29 cellular contexts compared by ENCODE assay signal in the genomic region with DNA sequence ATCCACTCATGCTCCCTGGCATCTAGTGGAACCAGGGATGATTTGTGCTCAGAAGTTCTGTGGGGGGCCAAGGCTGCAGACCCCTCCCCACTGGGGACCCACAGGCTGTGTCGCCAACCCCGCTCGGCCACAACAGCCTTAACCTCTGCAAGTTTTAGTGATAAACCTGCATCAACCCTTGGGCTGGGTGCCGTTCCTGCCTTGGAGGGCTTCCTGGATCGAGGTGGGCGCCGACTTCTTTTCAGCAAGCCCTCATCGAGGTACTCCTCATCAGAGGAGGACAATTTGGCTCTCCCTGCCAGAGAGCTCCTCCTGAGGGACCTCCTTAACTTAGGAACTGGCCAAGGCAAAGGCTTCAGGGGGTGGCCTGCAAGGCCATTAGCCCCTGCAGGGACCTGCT. TPM values are rescaled to one million over a fixed set of nuclear protein-coding genes. Genes with fewer than 3 reads are reported as not detected.
DNase-seq lines count a peak whose midpoint lies in the region; ATAC-seq, FAIRE-seq and TF ChIP-seq lines count a peak whose summit lies in the region.
"Had no signal": no experiment of that assay in that cellular context is flagged by ENCODE, and none has a peak within 500 bp of the region (broad histone marks: within the 10 kb centered on the region; RNA-seq: fewer than 3 reads in every experiment).

No MANE protein-coding gene starts in this region.

- intact Hi-C loops in HepG2 (cut with micrococcal nuclease; ENCODE audit: unreplicated experiment) = loop anchor here (5.0 kb wide), 2 partner anchors 44 to 146 kb away; no protein-coding TSS in a partner anchor
- intact Hi-C loops in activated T-helper 1 cell treated with anti-CD3 and anti-CD28 coated beads, Interleukin-12 subunit alpha, Interleukin-12 subunit beta, Interleukin-2, Interleukin-4 antibody, amounts not matched to agents 30 ng/mL and 10 ng/mL and 1 ng/mL, durations not matched to agents 14 hours and 24 hours and 36 hours (cut with micrococcal nuclease) = no loop called here

- CTCF ChIA-PET in HepG2 (lab: Yijun Ruan, JAX; ENCODE audit: low intra/inter-chr PET ratio, low total read pairs) = no interaction called here

- no peaks in the 10 kb centered on the region for H3K79me2 ChIP-seq in GM23338 (replicated peaks; ENCODE audit: insufficient read depth)
- H3K79me2 ChIP-seq in HepG2 (ENCODE audit: insufficient read depth, low read length) = no peaks in the 10 kb centered on the region
- no peaks in the 10 kb centered on the region for H3K79me2 ChIP-seq in neural cell (replicated peaks; ENCODE audit: insufficient read depth, low read length)

- H3K4me3 Mint-ChIP-seq in GM23338 = no peak overlapping the region
- H3K4me3 Mint-ChIP-seq in activated T-helper 1 cell treated with anti-CD3 and anti-CD28 coated beads, Interleukin-12 subunit alpha, Interleukin-12 subunit beta, Interleukin-2, Interleukin-4 antibody, amounts not matched to agents 30 ng/mL and 10 ng/mL and 1 ng/mL, durations not matched to agents 14 hours and 24 hours and 36 hours = no peak overlapping the region

- no peak for DNase-seq in GM23338 (ENCODE audit: low spot score)
- no peak for DNase-seq in HepG2 (ENCODE audit: low spot score)
- DNase-seq in activated T-helper 1 cell treated with anti-CD3 and anti-CD28 coated beads, Interleukin-12 subunit alpha, Interleukin-12 subunit beta, Interleukin-2, Interleukin-4 antibody, amounts not matched to agents 30 ng/mL and 10 ng/mL and 1 ng/mL, durations not matched to agents 14 hours and 24 hours and 36 hours (ENCODE audit: low spot score) = no peak
- DNase-seq in GM19238 (ENCODE audit: insufficient read length, low spot score) = no peak
- DNase-seq in NCI-H1694 treated with DMSO at 0.1 percent for 48 hours (lab: John Stamatoyannopoulos, UW) = no peak
- no peak for DNase-seq in NCI-H1417 (lab: John Stamatoyannopoulos, UW)
- DNase-seq: 8988T; AML-193; C1 segment of cervical spinal cord; Calu3; CD8-positive, alpha-beta T cell; DMS153; MM.1S; NCI-H1092 treated with DMSO at 0.1 percent for 48 hours; NCI-H2081 treated with DMSO at 0.1 percent for 48 hours; NCI-H446; NCI-H526 had no signal

- no peak overlapping the region for H3K27ac Mint-ChIP-seq in GM23338
- no peak overlapping the region for H3K27ac Mint-ChIP-seq in activated T-helper 1 cell treated with anti-CD3 and anti-CD28 coated beads, Interleukin-12 subunit alpha, Interleukin-12 subunit beta, Interleukin-2, Interleukin-4 antibody, amounts not matched to agents 30 ng/mL and 10 ng/mL and 1 ng/mL, durations not matched to agents 14 hours and 24 hours and 36 hours
- H3K27ac Mint-ChIP-seq: CD8-positive, alpha-beta T cell had no signal

- no peaks in the 10 kb centered on the region for H3K9me2 ChIP-seq in GM23338 (ENCODE audit: insufficient read depth)
- peaks cover 5% of the 10 kb centered on the region for H3K9me2 ChIP-seq in neural cell (ENCODE audit: insufficient read depth, low read length)

- BruUV-seq in HepG2 (replicated peaks; lab: Mats Ljungman, UMichigan) = no TSS peak

- H3K4me2 ChIP-seq in GM23338 (peak overlapping the region; percentile 75), HepG2 (ENCODE audit: low read depth, low read length) (peak overlapping the region; percentile 91; the same call in 1 of the 2 replicates), neural cell (ENCODE audit: low read length) (no peak overlapping the region)

- TF ChIP-seq POLR2A in HepG2 (IDR thresholded peaks at IDR 0.05; ENCODE audit: insufficient read depth in 1 of 2, low read depth in 2 of 2, low read length in 2 of 2) = no peak

- no peak for ATAC-seq in GM23338
- ATAC-seq in HepG2 = no peak
- ATAC-seq: CD8-positive, alpha-beta T cell; Right ventricle myocardium inferior had no signal

- H3K27ac ChIP-seq in GM23338 (ENCODE audit: low read depth) (no peak overlapping the region), duodenal mucosa (ENCODE audit: low read depth, low read length) (no peak overlapping the region), HepG2 (ENCODE audit: extremely low read length, insufficient read depth, low read length) (no peak overlapping the region), neural cell (ENCODE audit: low read length) (no peak overlapping the region)
- H3K27ac ChIP-seq: SJSA1 had no signal

- in situ Hi-C loops in HepG2 (cut with HindIII; ENCODE audit: extremely low pct_ligation_motif_present, low pct_unique_long_range_greater_than_20kb) = no loop called here

- no peak for TF ChIP-seq EP300 in HepG2 (IDR thresholded peaks at IDR 0.05; ENCODE audit: low read depth in 2 of 2, low read length in 2 of 2)
- no peak for TF ChIP-seq EP300 in HepG2 (CRISPR knock-in tag; IDR thresholded peaks at IDR 0.05; ENCODE audit: borderline replicate concordance)
- no peak for TF ChIP-seq EP300 in neural cell (conservative IDR thresholded peaks at IDR 0.05; ENCODE audit: poor library complexity, severe bottlenecking)

- TF ChIP-seq CTCF in GM23338 (conservative IDR thresholded peaks at IDR 0.05; ENCODE audit: low read depth in 2 of 2) (no peak), HepG2 (CRISPR knock-in tag; IDR thresholded peaks at IDR 0.05) (no peak; the same call in 1 of the 2 replicates), neural cell (IDR thresholded peaks at IDR 0.05; ENCODE audit: poor library complexity, severe bottlenecking) (no peak)

- H3K27me3 ChIP-seq in GM23338 (ENCODE audit: insufficient read depth) (peaks cover 66% of the 10 kb centered on the region), duodenal mucosa (ENCODE audit: control insufficient read depth in 1 of 2, insufficient read depth in 2 of 2, low read length in 2 of 2) (peaks cover 0 to 20% of the 10 kb centered on the region in 2 donors), HepG2 (ENCODE audit: control insufficient read depth in 1 of 2, insufficient read depth in 2 of 2, low read length in 2 of 2) (peaks cover 1 to 29% of the 10 kb centered on the region in 2 experiments; a peak in 4 of 5 replicates), neural cell (ENCODE audit: insufficient read depth, low read depth, low read length) (peaks cover 54% of the 10 kb centered on the region)

- H3K9ac ChIP-seq in duodenal mucosa (ENCODE audit: low read depth in 1 of 2, low read length in 2 of 2) (peak overlapping the region in 1 of 2 donors; percentile 11), HepG2 (ENCODE audit: insufficient read depth, low read depth, low read length) (no peak overlapping the region), neural cell (ENCODE audit: low read length) (no peak overlapping the region)

- H3K36me3 ChIP-seq in GM23338 (ENCODE audit: insufficient read depth) (no peaks in the 10 kb centered on the region), duodenal mucosa (ENCODE audit: control insufficient read depth in 1 of 2, insufficient read depth in 2 of 2, low read length in 2 of 2) (no peaks in the 10 kb centered on the region), HepG2 (replicated peaks in 1 of 2; ENCODE audit: control insufficient read depth in 1 of 2, insufficient read depth in 2 of 2, low read length in 2 of 2) (no peaks in the 10 kb centered on the region), neural cell (ENCODE audit: insufficient read depth, low read length) (no peaks in the 10 kb centered on the region)
- H3K36me3 ChIP-seq: HAP-1, SJSA1 had no signal

- POLR2A ChIA-PET in HepG2 (lab: Yijun Ruan, JAX) = interaction anchor here (1.1 to 1.5 kb wide), 2 partner anchors 53 to 65 kb away, joined by 3 read pairs; partner anchors contain the start of gene SEPTIN11

- no peaks in the 10 kb centered on the region for H3K9me3 ChIP-seq in duodenal mucosa (ENCODE audit: control insufficient read depth in 1 of 2, low read length in 2 of 2)
- no peaks in the 10 kb centered on the region for H3K9me3 ChIP-seq in HepG2 (ENCODE audit: low read length)
- no peaks in the 10 kb centered on the region for H3K9me3 ChIP-seq in neural cell (ENCODE audit: low read length)
- H3K9me3 ChIP-seq: HAP-1, SJSA1 had no signal

- H3K4me3 ChIP-seq in GM23338 (peak overlapping the region; percentile 64; the same call in 1 of the 2 replicates), duodenal mucosa (ENCODE audit: low read depth in 1 of 2, low read length in 2 of 2) (peak overlapping the region; percentile 12 to 75), HepG2 (replicated peaks in 1 of 3; ENCODE audit: insufficient read depth in 1 of 3, low read depth in 2 of 3, low read length in 3 of 3) (no peak overlapping the region), neural cell (ENCODE audit: low read length) (peak overlapping the region; percentile 89)
- H3K4me3 ChIP-seq: K562, SJSA1 had no signal

- WGBS in HepG2 (ENCODE audit: low lambda C conversion rate) = no CpG with 5 or more reads among the region's 8 CpGs

- peaks cover 17% of the 10 kb centered on the region for H3K4me1 Mint-ChIP-seq in GM23338
- H3K4me1 Mint-ChIP-seq in activated T-helper 1 cell treated with anti-CD3 and anti-CD28 coated beads, Interleukin-12 subunit alpha, Interleukin-12 subunit beta, Interleukin-2, Interleukin-4 antibody, amounts not matched to agents 30 ng/mL and 10 ng/mL and 1 ng/mL, durations not matched to agents 14 hours and 24 hours and 36 hours (ENCODE audit: low read depth) = peaks cover 12% of the 10 kb centered on the region

- no peak for FAIRE-seq in HepG2 (lab: Jason Lieb, UNC)
- FAIRE-seq: G401.6, GM18507, GM19239, K562, RCC 7860 had no signal

- no peaks in the 10 kb centered on the region; the same call in 2 of the 3 replicates for H3K9me3 Mint-ChIP-seq in GM23338
- H3K9me3 Mint-ChIP-seq in activated T-helper 1 cell treated with anti-CD3 and anti-CD28 coated beads, Interleukin-12 subunit alpha, Interleukin-12 subunit beta, Interleukin-2, Interleukin-4 antibody, amounts not matched to agents 30 ng/mL and 10 ng/mL and 1 ng/mL, durations not matched to agents 14 hours and 24 hours and 36 hours = no peaks in the 10 kb centered on the region
- H3K9me3 Mint-ChIP-seq: CD8-positive, alpha-beta T cell had no signal

- H3F3A ChIP-seq in GM23338 (replicated peaks; ENCODE audit: low read depth) (no peaks in the 10 kb centered on the region), neural cell (ENCODE audit: insufficient read depth, low read length, poor library complexity, severe bottlenecking) (no peaks in the 10 kb centered on the region)

- no peaks in the 10 kb centered on the region; the same call in 2 of the 3 replicates for H3K36me3 Mint-ChIP-seq in GM23338 (ENCODE audit: low read depth)
- H3K36me3 Mint-ChIP-seq in activated T-helper 1 cell treated with anti-CD3 and anti-CD28 coated beads, Interleukin-12 subunit alpha, Interleukin-12 subunit beta, Interleukin-2, Interleukin-4 antibody, amounts not matched to agents 30 ng/mL and 10 ng/mL and 1 ng/mL, durations not matched to agents 14 hours and 24 hours and 36 hours (ENCODE audit: low read depth) = peaks cover 3% of the 10 kb centered on the region
- H3K36me3 Mint-ChIP-seq: CD8-positive, alpha-beta T cell had no signal

- H3K4me1 ChIP-seq in GM23338 (ENCODE audit: insufficient read depth) (peaks cover 16% of the 10 kb centered on the region), duodenal mucosa (ENCODE audit: control insufficient read depth in 1 of 2, insufficient read depth in 2 of 2, low read length in 2 of 2) (peaks cover 14 to 24% of the 10 kb centered on the region in 2 donors), HepG2 (ENCODE audit: insufficient read depth, low read length) (peaks cover 37% of the 10 kb centered on the region)
- H3K4me1 ChIP-seq: HAP-1 had no signal

- peaks cover 43% of the 10 kb centered on the region for H3K27me3 Mint-ChIP-seq in GM23338 (ENCODE audit: insufficient read depth, low read depth, poor library complexity)
- peaks cover 53% of the 10 kb centered on the region for H3K27me3 Mint-ChIP-seq in activated T-helper 1 cell treated with anti-CD3 and anti-CD28 coated beads, Interleukin-12 subunit alpha, Interleukin-12 subunit beta, Interleukin-2, Interleukin-4 antibody, amounts not matched to agents 30 ng/mL and 10 ng/mL and 1 ng/mL, durations not matched to agents 14 hours and 24 hours and 36 hours (ENCODE audit: insufficient read depth)

- H2AFZ ChIP-seq in GM23338 (no peak overlapping the region), HepG2 (ENCODE audit: low read length) (no peak overlapping the region), neural cell (ENCODE audit: low read depth, low read length) (no peak overlapping the region)

- no peaks in the 10 kb centered on the region for H4K20me1 ChIP-seq in GM23338 (replicated peaks; ENCODE audit: insufficient read depth)
- no peaks in the 10 kb centered on the region for H4K20me1 ChIP-seq in HepG2 (ENCODE audit: insufficient read depth, low read length)
- H4K20me1 ChIP-seq in neural cell (ENCODE audit: insufficient read depth) = no peaks in the 10 kb centered on the region

- no peak for TF ChIP-seq RAD21 in HepG2 (CRISPR knock-in tag; IDR thresholded peaks at IDR 0.05)
- TF ChIP-seq RAD21 in neural cell (conservative IDR thresholded peaks at IDR 0.05) = no peak

RNA-seq across cellular contexts. Expression of gene SOWAHB, which starts 1.9 kb away (rescaled TPM):
- total RNA-seq in GM23338 (2014; rRNA removed; shearing (Covaris generic)) = 1.1 and 2.8 TPM in 2 replicates
- 0.08 and 0.19 TPM in 2 replicates for polyA plus RNA-seq in GM23338 (2016; fragmentation: Nextera tagmentation; extraction: Ambion mirVana)
- 0.27 and 0.51 TPM in 2 replicates for total RNA-seq in HepG2 (2016; rRNA removed; fragmentation: Illumina TruSeq; extraction: Trizol)
- total RNA-seq in HepG2 (2016; cell fraction: cytosol; rRNA removed; fragmentation: Illumina TruSeq; extraction: Trizol; ENCODE audit: low read depth) = not detected in 2 replicates
- total RNA-seq in HepG2 (2016; cell fraction: insoluble cytoplasmic fraction; rRNA removed; fragmentation: Illumina TruSeq; extraction: Trizol) = 0.49 and 0.69 TPM in 2 replicates
- total RNA-seq in HepG2 (2016; cell fraction: membrane; rRNA removed; fragmentation: Illumina TruSeq; extraction: Trizol) = 0.22 and 0.28 TPM in 2 replicates
- 0.41 and 0.56 TPM in 2 replicates for total RNA-seq in HepG2 (2016; cell fraction: nucleus; rRNA removed; fragmentation: Illumina TruSeq; extraction: Trizol)
- 0.12 and 0.24 TPM in 2 replicates for polyA plus RNA-seq in HepG2 (2011; rRNA removed)
- polyA plus RNA-seq in HepG2 (2011; cell fraction: cytosol; rRNA removed) = 0.08 and 0.26 TPM in 2 replicates
- 0.28 and 0.29 TPM in 2 replicates for polyA plus RNA-seq in HepG2 (2011; cell fraction: nucleus; rRNA removed)
- polyA plus RNA-seq in HepG2 (2012) = 0.05 and 0.08 TPM in 2 replicates
- not detected in 2 replicates for polyA plus RNA-seq in HepG2 (2016; cell fraction: cytosol; fragmentation: Illumina TruSeq; extraction: Trizol; ENCODE audit: low read depth)
- polyA plus RNA-seq in HepG2 (2016; cell fraction: insoluble cytoplasmic fraction; fragmentation: Illumina TruSeq; extraction: Trizol; ENCODE audit: low read depth) = 0.24 and 0.35 TPM in 2 replicates
- 0.06 TPM in 1 of 2 replicates, not detected in the other for polyA plus RNA-seq in HepG2 (2016; cell fraction: membrane; fragmentation: Illumina TruSeq; extraction: Trizol; ENCODE audit: low read depth)
- polyA plus RNA-seq in HepG2 (2016; cell fraction: nucleus; fragmentation: Illumina TruSeq; extraction: Trizol; ENCODE audit: insufficient read depth, low read depth) = 0.23 and 0.32 TPM in 2 replicates
- polyA minus RNA-seq in HepG2 (2011; rRNA and poly(A)+ RNA removed; ENCODE audit: low replicate concordance) = 0.20 TPM in 1 of 2 replicates, not detected in the other
- polyA minus RNA-seq in HepG2 (2011; cell fraction: cytosol; rRNA and poly(A)+ RNA removed) = 0.44 and 0.49 TPM in 2 replicates
- 0.26 and 0.75 TPM in 2 replicates for polyA minus RNA-seq in HepG2 (2011; cell fraction: nucleus; rRNA and poly(A)+ RNA removed)
- polyA plus RNA-seq in neural cell = not detected in 2 replicates
- 0.24 and 0.46 TPM in 2 replicates for polyA minus RNA-seq in neural cell
- total RNA-seq in activated T-helper 1 cell treated with anti-CD3 and anti-CD28 coated beads, Interleukin-12 subunit alpha, Interleukin-12 subunit beta, Interleukin-2, Interleukin-4 antibody, amounts not matched to agents 30 ng/mL and 10 ng/mL and 1 ng/mL, durations not matched to agents 14 hours and 24 hours and 36 hours = not detected in 2 replicates
- total RNA-seq: CD8-positive, alpha-beta T cell; K562; LHCN-M2; OCI-LY7; Right ventricle myocardium inferior; SJSA1 had no signal
- polyA plus RNA-seq: K562 had no signal

RNA-seq across cellular contexts. Expression of gene SEPTIN11, which starts 53.5 kb away (rescaled TPM):
- total RNA-seq in GM23338 (2014; rRNA removed; shearing (Covaris generic)) = 72.0 and 81.6 TPM in 2 replicates
- polyA plus RNA-seq in GM23338 (2016; fragmentation: Nextera tagmentation; extraction: Ambion mirVana) (57.3 and 80.0 TPM in 2 replicates), HepG2 (2011; rRNA removed) (19.8 and 28.9 TPM in 2 replicates), neural cell (61.3 and 110 TPM in 2 replicates)
- 47.3 and 87.4 TPM in 2 replicates for total RNA-seq in HepG2 (2016; rRNA removed; fragmentation: Illumina TruSeq; extraction: Trizol)
- 10.8 TPM in 2 replicates for total RNA-seq in HepG2 (2016; cell fraction: cytosol; rRNA removed; fragmentation: Illumina TruSeq; extraction: Trizol; ENCODE audit: low read depth)
- 49.8 and 80.6 TPM in 2 replicates for total RNA-seq in HepG2 (2016; cell fraction: insoluble cytoplasmic fraction; rRNA removed; fragmentation: Illumina TruSeq; extraction: Trizol)
- 19.7 and 19.9 TPM in 2 replicates for total RNA-seq in HepG2 (2016; cell fraction: membrane; rRNA removed; fragmentation: Illumina TruSeq; extraction: Trizol)
- total RNA-seq in HepG2 (2016; cell fraction: nucleus; rRNA removed; fragmentation: Illumina TruSeq; extraction: Trizol) = 41.4 and 41.7 TPM in 2 replicates
- 13.4 and 18.3 TPM in 2 replicates for polyA plus RNA-seq in HepG2 (2011; cell fraction: cytosol; rRNA removed)
- polyA plus RNA-seq in HepG2 (2011; cell fraction: nucleus; rRNA removed) = 6.3 and 10.6 TPM in 2 replicates
- polyA plus RNA-seq in HepG2 (2012) = 17.3 and 20.0 TPM in 2 replicates
- 1.9 and 2.0 TPM in 2 replicates for polyA plus RNA-seq in HepG2 (2016; cell fraction: cytosol; fragmentation: Illumina TruSeq; extraction: Trizol; ENCODE audit: low read depth)
- polyA plus RNA-seq in HepG2 (2016; cell fraction: insoluble cytoplasmic fraction; fragmentation: Illumina TruSeq; extraction: Trizol; ENCODE audit: low read depth) = 70.5 and 72.1 TPM in 2 replicates
- polyA plus RNA-seq in HepG2 (2016; cell fraction: membrane; fragmentation: Illumina TruSeq; extraction: Trizol; ENCODE audit: low read depth) = 6.4 and 8.0 TPM in 2 replicates
- polyA plus RNA-seq in HepG2 (2016; cell fraction: nucleus; fragmentation: Illumina TruSeq; extraction: Trizol; ENCODE audit: insufficient read depth, low read depth) = 29.0 and 42.3 TPM in 2 replicates
- 5.8 and 22.8 TPM in 2 replicates for polyA minus RNA-seq in HepG2 (2011; rRNA and poly(A)+ RNA removed; ENCODE audit: low replicate concordance)
- polyA minus RNA-seq in HepG2 (2011; cell fraction: cytosol; rRNA and poly(A)+ RNA removed) = 26.1 and 31.4 TPM in 2 replicates
- polyA minus RNA-seq in HepG2 (2011; cell fraction: nucleus; rRNA and poly(A)+ RNA removed) = 51.4 and 52.1 TPM in 2 replicates
- polyA minus RNA-seq in neural cell = 131 and 186 TPM in 2 replicates
- 22.4 and 23.6 TPM in 2 replicates for total RNA-seq in activated T-helper 1 cell treated with anti-CD3 and anti-CD28 coated beads, Interleukin-12 subunit alpha, Interleukin-12 subunit beta, Interleukin-2, Interleukin-4 antibody, amounts not matched to agents 30 ng/mL and 10 ng/mL and 1 ng/mL, durations not matched to agents 14 hours and 24 hours and 36 hours

Comparison
In these comparisons a context has a peak if more than half of its experiments do, and no peak if none do; other contexts are left out.
1. H3K4me3 ChIP-seq: peak in GM23338 (single experiment), duodenal mucosa (2 of 2) and neural cell (single experiment); none in HepG2 (0 of 3).